In genomic region chr11:119019996-119020395, GRCh38 we compare ENCODE assay signal across 9 cellular contexts. TPM values are rescaled to one million over a fixed set of nuclear protein-coding genes. Genes with fewer than 3 reads are reported as not detected.
DNase-seq lines count a peak whose midpoint lies in the region; ATAC-seq and TF ChIP-seq lines count a peak whose summit lies in the region.
"Had no signal": no experiment of that assay in that cellular context is flagged by ENCODE, and none has a peak within 500 bp of the region (broad histone marks: within the 10 kb centered on the region; RNA-seq: fewer than 3 reads in every experiment).

No MANE protein-coding gene starts in this region.

- no peak for TF ChIP-seq CTCF in WTC11 (IDR thresholded peaks at IDR 0.05)
- TF ChIP-seq CTCF in hepatocyte (IDR thresholded peaks at IDR 0.05; ENCODE audit: poor library complexity) = no peak
- TF ChIP-seq CTCF in smooth muscle cell (IDR thresholded peaks at IDR 0.05; ENCODE audit: borderline replicate concordance, insufficient read depth, poor library complexity, severe bottlenecking) = no peak

- H4K20me1 ChIP-seq in hepatocyte (ENCODE audit: insufficient read depth, poor library complexity, severe bottlenecking) = peaks cover 7% of the 10 kb centered on the region
- peaks cover 38% of the 10 kb centered on the region for H4K20me1 ChIP-seq in smooth muscle cell (ENCODE audit: low read depth)

- H2AFZ ChIP-seq in hepatocyte = no peak overlapping the region
- no peak overlapping the region for H2AFZ ChIP-seq in smooth muscle cell (ENCODE audit: low read depth)

- H3K27ac ChIP-seq in hepatocyte = peak overlapping the region; percentile 86
- no peak overlapping the region for H3K27ac ChIP-seq in smooth muscle cell (ENCODE audit: low read depth)
- no peak overlapping the region for H3K27ac ChIP-seq in caudate nucleus (ENCODE audit: low read depth, low read length)

- H3K9me3 Mint-ChIP-seq in WTC11 = no peaks in the 10 kb centered on the region

- DNase-seq in NCI-H526 (lab: John Stamatoyannopoulos, UW) (peak; percentile 45 to 51), NCI-H526 treated with DMSO at 0.1 percent for 48 hours (lab: John Stamatoyannopoulos, UW) (no peak), WTC11 (ENCODE audit: low spot score) (no peak), hepatocyte (ENCODE audit: low spot score) (no peak), smooth muscle cell (lab: John Stamatoyannopoulos, UW; ENCODE audit: unreplicated experiment) (no peak), Kasumi-1 (lab: John Stamatoyannopoulos, UW) (no peak), caudate nucleus (lab: John Stamatoyannopoulos, UW) (no peak)
- DNase-seq: aorta had no signal

- H3K4me3 Mint-ChIP-seq in WTC11 = peak overlapping the region; percentile 98

- H3K36me3 ChIP-seq in hepatocyte (replicated peaks; ENCODE audit: insufficient read depth, low read depth) (no peaks in the 10 kb centered on the region), smooth muscle cell (ENCODE audit: low read depth) (no peaks in the 10 kb centered on the region)

- H3F3A ChIP-seq in smooth muscle cell (ENCODE audit: low read depth) = peaks cover 32% of the 10 kb centered on the region

- 58% methylated on average over 2 of the region's 2 CpGs for WGBS in hepatocyte (ENCODE audit: low lambda C conversion rate, missing lambda C conversion rate)
- WGBS in smooth muscle cell (ENCODE audit: low lambda C conversion rate) = 56% methylated on average over 2 of the region's 2 CpGs

- CTCF ChIA-PET in WTC11 (lab: Charles Lee) = interaction anchor here (1.0 to 1.6 kb wide), 4 partner anchors 11 to 318 kb away, joined by 3 to 5 read pairs (median 3); no protein-coding TSS in a partner anchor

- H3K4me1 Mint-ChIP-seq in WTC11 = peaks cover 16% of the 10 kb centered on the region

- H3K4me3 ChIP-seq in hepatocyte (peak overlapping the region; percentile 50), smooth muscle cell (peak overlapping the region; percentile 96)

- H3K79me2 ChIP-seq in hepatocyte (peaks cover 56% of the 10 kb centered on the region), smooth muscle cell (ENCODE audit: low read depth) (peaks cover 58% of the 10 kb centered on the region)

- POLR2A ChIA-PET in WTC11 (lab: Charles Lee) = interaction anchor here (1.7 kb wide), 1 partner anchor 10 kb away, joined by 5 read pairs; the partner anchor contains the start of gene SLC37A4

- no peak overlapping the region for H3K9ac ChIP-seq in smooth muscle cell (ENCODE audit: low read depth)

- no peaks in the 10 kb centered on the region; the same call in 1 of the 2 replicates for H3K27me3 Mint-ChIP-seq in WTC11 (ENCODE audit: low read depth)

- H3K9me3 ChIP-seq in hepatocyte (ENCODE audit: low read depth) = no peaks in the 10 kb centered on the region
- H3K9me3 ChIP-seq in smooth muscle cell (replicated peaks; ENCODE audit: low read depth) = no peaks in the 10 kb centered on the region

- no peaks in the 10 kb centered on the region for H3K27me3 ChIP-seq in hepatocyte
- H3K27me3 ChIP-seq in smooth muscle cell (ENCODE audit: low read depth) = no peaks in the 10 kb centered on the region

- H3K4me1 ChIP-seq in hepatocyte (ENCODE audit: insufficient read depth) (peaks cover 52% of the 10 kb centered on the region), smooth muscle cell (ENCODE audit: low read depth) (peaks cover 21% of the 10 kb centered on the region)

- peak overlapping the region; percentile 34; the same call in 1 of the 2 replicates for H3K27ac Mint-ChIP-seq in WTC11

- peak overlapping the region; percentile 91 for H3K4me2 ChIP-seq in hepatocyte
- H3K4me2 ChIP-seq in smooth muscle cell = peak overlapping the region; percentile 98

- H3K9me2 ChIP-seq in hepatocyte (replicated peaks; ENCODE audit: insufficient read depth) = no peaks in the 10 kb centered on the region

- ATAC-seq in WTC11 (no peak), HG03135 (IDR thresholded peaks at IDR 0.05; ENCODE audit: unreplicated experiment) (no peak)

- H3K36me3 Mint-ChIP-seq in WTC11 = peaks cover 65% of the 10 kb centered on the region

TF ChIP-seq in WTC11, 78 proteins besides CTCF, POLR2A, EP300 and RAD21:
- no peak for TF ChIP-seq ZNF671 (CRISPR knock-in tag; IDR thresholded peaks at IDR 0.05)

RNA-seq across cellular contexts. Expression of gene TRAPPC4, which starts 1.4 kb away (rescaled TPM):
- total RNA-seq in WTC11 (2021) (65.1 to 75.7 TPM (median 65.5 TPM) in 3 replicates), hepatocyte (78.5 and 96.1 TPM in 2 replicates), smooth muscle cell (55.2 and 103 TPM in 2 replicates)
- polyA plus RNA-seq in hepatocyte (174 and 175 TPM in 2 replicates), smooth muscle cell (157 and 168 TPM in 2 replicates)

RNA-seq across cellular contexts. Expression of gene RPS25, which starts 1.9 kb away (rescaled TPM):
- total RNA-seq in WTC11 (2021) (1,349 to 1,504 TPM (median 1,464 TPM) in 3 replicates), hepatocyte (1,502 and 1,568 TPM in 2 replicates), smooth muscle cell (1,510 and 1,616 TPM in 2 replicates)
- polyA plus RNA-seq in hepatocyte (1,058 and 1,100 TPM in 2 replicates), smooth muscle cell (975 and 1,078 TPM in 2 replicates)

RNA-seq across cellular contexts. Expression of gene SLC37A4, which starts 10.7 kb away (rescaled TPM):
- total RNA-seq in WTC11 (2021) (48.6 to 57.0 TPM (median 54.5 TPM) in 3 replicates), hepatocyte (68.0 and 87.4 TPM in 2 replicates), smooth muscle cell (17.5 and 22.3 TPM in 2 replicates)
- polyA plus RNA-seq in hepatocyte (63.5 and 82.3 TPM in 2 replicates), smooth muscle cell (22.8 and 28.9 TPM in 2 replicates)

RNA-seq across cellular contexts. Expression of gene CENATAC, which starts 22.1 kb away (rescaled TPM):
- 39.1 to 42.1 TPM (median 41.7 TPM) in 3 replicates for total RNA-seq in WTC11 (2021)
- 26.2 and 28.2 TPM in 2 replicates for total RNA-seq in hepatocyte
- 22.6 and 24.5 TPM in 2 replicates for polyA plus RNA-seq in hepatocyte
- 14.9 and 17.8 TPM in 2 replicates for total RNA-seq in smooth muscle cell
- polyA plus RNA-seq in smooth muscle cell = 5.3 and 20.9 TPM in 2 replicates

RNA-seq across cellular contexts. Expression of gene HYOU1, which starts 37.0 kb away (rescaled TPM):
- total RNA-seq in WTC11 (2021) = 212 to 276 TPM (median 218 TPM) in 3 replicates
- 168 and 197 TPM in 2 replicates for total RNA-seq in hepatocyte
- polyA plus RNA-seq in hepatocyte = 122 and 125 TPM in 2 replicates
- total RNA-seq in smooth muscle cell = 98.1 and 122 TPM in 2 replicates
- polyA plus RNA-seq in smooth muscle cell = 79.8 and 90.4 TPM in 2 replicates

Comparison
In these comparisons a context has a peak if more than half of its experiments do, and no peak if none do; other contexts are left out.
1. DNase-seq: peak in NCI-H526 (2 of 2); none in NCI-H526 treated with DMSO at 0.1 percent for 48 hours (single experiment), WTC11 (single experiment), hepatocyte (single experiment), smooth muscle cell (single experiment), Kasumi-1 (0 of 2) and caudate nucleus (0 of 61).